19 cellular contexts compared by ENCODE assay signal in genomic region chr10:78412605-78413004, GRCh38.
DNase-seq lines count a peak whose midpoint lies in the region; ATAC-seq, FAIRE-seq and TF ChIP-seq lines count a peak whose summit lies in the region.
"Had no signal": no experiment of that assay in that cellular context is flagged by ENCODE, and none has a peak within 500 bp of the region (broad histone marks: within the 10 kb centered on the region; RNA-seq: fewer than 3 reads in every experiment).

No MANE protein-coding gene starts in this region.

- H3K4me1 ChIP-seq in HEK293 (ENCODE audit: control insufficient read depth, insufficient read depth, low read length) (no peaks in the 10 kb centered on the region), H1 (replicated peaks in 1 of 4; ENCODE audit: control insufficient read depth in 3 of 4, insufficient read depth in 4 of 4, low read length in 3 of 4) (peaks cover under 1 to 10% (median 4%) of the 10 kb centered on the region in 4 experiments; a peak in 6 of 7 replicates), neural progenitor cell (peaks cover 4% of the 10 kb centered on the region), stomach (peaks cover 10 to 23% (median 18%) of the 10 kb centered on the region in 4 donors)
- H3K4me1 ChIP-seq: A549, HAP-1 had no signal

- H3K4me3 ChIP-seq in HEK293 (ENCODE audit: low read depth, low read length): no peak overlapping the region
- H3K4me3 ChIP-seq in H1 (ENCODE audit: extremely low read depth in 1 of 4, insufficient read depth in 2 of 4, low read depth in 3 of 4, low read length in 4 of 4): no peak overlapping the region
- no peak overlapping the region for H3K4me3 ChIP-seq in neural progenitor cell
- H3K4me3 ChIP-seq in stomach: no peak overlapping the region
- H3K4me3 ChIP-seq: A549, HAP-1 had no signal

- ATAC-seq in GM18868 (IDR thresholded peaks at IDR 0.05; ENCODE audit: unreplicated experiment) (no peak), HG03039 (IDR thresholded peaks at IDR 0.05; ENCODE audit: unreplicated experiment) (no peak)
- ATAC-seq: A549, Panc1 had no signal

- POLR2A ChIA-PET in HEK293 (lab: Yijun Ruan, JAX) (no interaction called here), H1 (lab: Charles Lee; ENCODE audit: partially characterized antibody) (interaction anchor here (0.9 kb wide), 1 partner anchor 8 kb away, joined by 3 read pairs; no protein-coding TSS in a partner anchor)

- H2BK12ac ChIP-seq in H1 (ENCODE audit: low read depth, low read length): peak overlapping the region; percentile 82; the same call in 1 of the 2 replicates

- H2BK15ac ChIP-seq in H1 (ENCODE audit: low read length): no peak overlapping the region; the same call in 1 of the 2 replicates

- H3K79me2 ChIP-seq in H1 (ENCODE audit: control insufficient read depth in 1 of 2, insufficient read depth in 2 of 2, low read length in 2 of 2) (no peaks in the 10 kb centered on the region), neural progenitor cell (ENCODE audit: low read depth) (no peaks in the 10 kb centered on the region)

- H3K23me2 ChIP-seq in H1 (ENCODE audit: low read depth, low read length): no peaks in the 10 kb centered on the region; the same call in 1 of the 2 replicates

- no peaks in the 10 kb centered on the region for H3K9me3 ChIP-seq in HEK293 (ENCODE audit: control insufficient read depth, insufficient read depth, low read depth, low read length)
- H3K9me3 ChIP-seq in H1 (ENCODE audit: insufficient read depth in 2 of 2, low read depth in 1 of 2, low read length in 1 of 2): no peaks in the 10 kb centered on the region
- no peaks in the 10 kb centered on the region for H3K9me3 ChIP-seq in neural progenitor cell (ENCODE audit: low read depth)
- H3K9me3 ChIP-seq in stomach: no peaks in the 10 kb centered on the region
- H3K9me3 ChIP-seq: A549, HAP-1 had no signal

- H3K27me3 ChIP-seq in H1 (replicated peaks in 1 of 4; ENCODE audit: control insufficient read depth in 3 of 4, extremely low read depth in 1 of 4, insufficient read depth in 3 of 4, low read length in 3 of 4) (no peaks in the 10 kb centered on the region), neural progenitor cell (no peaks in the 10 kb centered on the region), stomach (no peaks in the 10 kb centered on the region)

- H3K27me3 Mint-ChIP-seq in neural progenitor cell (ENCODE audit: insufficient read depth, low read depth): peaks cover 11% of the 10 kb centered on the region

- no peak overlapping the region for H3K4ac ChIP-seq in H1 (replicated peaks; ENCODE audit: insufficient read length, low read depth, low read length)

- no peak for TF ChIP-seq RAD21 in H1 (IDR thresholded peaks at IDR 0.05 in 1 of 2, conservative IDR thresholded peaks at IDR 0.05 in 1 of 2; ENCODE audit: low read depth in 2 of 2, low read length in 2 of 2)

- H3K27ac Mint-ChIP-seq in neural progenitor cell: peak overlapping the region; percentile 59
- H3K27ac Mint-ChIP-seq: B cell had no signal

- H3K79me1 ChIP-seq in H1 (ENCODE audit: low read depth, low read length): no peaks in the 10 kb centered on the region

- TF ChIP-seq EP300 in H1 (IDR thresholded peaks at IDR 0.05; ENCODE audit: borderline replicate concordance in 1 of 2, low read depth in 2 of 2, low read length in 2 of 2): no peak
- no peak for TF ChIP-seq EP300 in stomach (IDR thresholded peaks at IDR 0.05)

- H2BK20ac ChIP-seq in H1 (ENCODE audit: low read length): peak overlapping the region; percentile 8; the same call in 1 of the 2 replicates

- no peak overlapping the region for H3K18ac ChIP-seq in H1 (ENCODE audit: extremely low read depth, low read length)

- H4K20me1 ChIP-seq in H1 (replicated peaks in 1 of 2; ENCODE audit: control insufficient read depth in 1 of 2, insufficient read depth in 2 of 2, low read length in 2 of 2) (no peaks in the 10 kb centered on the region), neural progenitor cell (ENCODE audit: low read depth) (no peaks in the 10 kb centered on the region)

- H4K5ac ChIP-seq in H1 (ENCODE audit: insufficient read length, low read depth, low read length): no peak overlapping the region

- CTCF ChIA-PET in HEK293 (lab: Yijun Ruan, JAX) (interaction anchor here (0.6 to 1.2 kb wide), 5 partner anchors 10 to 737 kb away, joined by 3 to 4 read pairs (median 3); no protein-coding TSS in a partner anchor), H1 (lab: Charles Lee; ENCODE audit: partially characterized antibody) (interaction anchor here (0.6 to 1.8 kb wide), 8 partner anchors 11 to 247 kb away, joined by 3 to 6 read pairs (median 4); no protein-coding TSS in a partner anchor)

- peaks cover 2% of the 10 kb centered on the region for H3F3A ChIP-seq in neural progenitor cell (ENCODE audit: low read depth)

- H3K4me3 Mint-ChIP-seq in neural progenitor cell: no peak overlapping the region
- H3K4me3 Mint-ChIP-seq: B cell had no signal

- H3K4me1 Mint-ChIP-seq in neural progenitor cell: peaks cover 37% of the 10 kb centered on the region
- H3K4me1 Mint-ChIP-seq: B cell had no signal

- H2BK120ac ChIP-seq in H1 (replicated peaks; ENCODE audit: low read depth, low read length): no peak overlapping the region

- DNase-seq in H1 (ENCODE audit: low read depth in 1 of 2, low spot score in 2 of 2) (no peak), neural progenitor cell (ENCODE audit: low spot score) (no peak), stomach (peak; percentile 14), cerebellar cortex (ENCODE audit: low spot score) (no peak)
- DNase-seq: NCI-H1092 treated with DMSO at 0.1 percent for 48 hours, NCI-H1436 treated with DMSO at 0.1 percent for 48 hours, NCI-H1930, NCI-H2227 treated with DMSO at 0.1 percent for 48 hours, NCI-H510A, NCI-H748 treated with DMSO at 0.1 percent for 48 hours, SIG-M5 had no signal

- no peak overlapping the region for H3K14ac ChIP-seq in H1 (ENCODE audit: insufficient read length)

- WGBS in H1 (ENCODE audit: extremely low coverage in 1 of 2, insufficient coverage in 1 of 2, insufficient read length in 1 of 2, insufficient replicate concordance in 2 of 2, low coverage in 1 of 2, low lambda C conversion rate in 2 of 2, missing lambda C conversion rate in 1 of 2), 2 experiments: 87% methylated on average over 4 of the region's 4 CpGs; no CpG with 5 or more reads in 1 of the 2 experiments
- WGBS in stomach, 5 donors: 71 to 84% (median 82%) methylated on average over 4 of the region's 4 CpGs

- H2AFZ ChIP-seq in H1 (ENCODE audit: low read length) (no peak overlapping the region), neural progenitor cell (replicated peaks) (no peak overlapping the region)

- intact Hi-C loops in stomach (cut with DNase I; ENCODE audit: low total_unique reads): no loop called here

- H3K4me2 ChIP-seq in H1 (ENCODE audit: insufficient read depth in 1 of 2, low read depth in 2 of 2, low read length in 2 of 2) (no peak overlapping the region), neural progenitor cell (no peak overlapping the region)
- H3K4me2 ChIP-seq: A549, KMS-11 had no signal

- no peak overlapping the region for H3K23ac ChIP-seq in H1 (ENCODE audit: insufficient read length)

- TF ChIP-seq CTCF in HEK293 (tag by site-specific recombination; IDR thresholded peaks at IDR 0.05) (no peak), H1 (IDR thresholded peaks at IDR 0.05; ENCODE audit: control extremely low read depth in 1 of 3, insufficient read depth in 1 of 3, low read depth in 1 of 3, low read length in 3 of 3) (no peak), neural progenitor cell (IDR thresholded peaks at IDR 0.05) (no peak), stomach (IDR thresholded peaks at IDR 0.05) (no peak)

- peaks cover 2% of the 10 kb centered on the region for H3K9me3 Mint-ChIP-seq in neural progenitor cell

- no peak for FAIRE-seq in H1 (lab: Jason Lieb, UNC)
- FAIRE-seq: A549 had no signal

- H3K27ac ChIP-seq in HEK293 (ENCODE audit: extremely low read depth, low read depth, low read length) (no peak overlapping the region), H1 (ENCODE audit: low read depth, low read length) (no peak overlapping the region), neural progenitor cell (no peak overlapping the region), stomach (no peak overlapping the region)
- H3K27ac ChIP-seq: A549, KMS-11 had no signal

- H4K91ac ChIP-seq in H1 (replicated peaks; ENCODE audit: insufficient read length, low read length): no peak overlapping the region

- H3K9ac ChIP-seq in H1 (replicated peaks in 1 of 4; ENCODE audit: extremely low read depth in 1 of 4, low read depth in 3 of 4, low read length in 3 of 4) (no peak overlapping the region), neural progenitor cell (no peak overlapping the region)
- H3K9ac ChIP-seq: KMS-11 had no signal

- H2BK5ac ChIP-seq in H1 (ENCODE audit: low read depth, low read length): no peak overlapping the region

- TF ChIP-seq POLR2A in H1 (IDR thresholded peaks at IDR 0.05; ENCODE audit: control extremely low read depth in 1 of 2, low read depth in 2 of 2, low read length in 2 of 2): no peak
- no peak for TF ChIP-seq POLR2A in stomach (IDR thresholded peaks at IDR 0.05)

- no peak overlapping the region for H4K8ac ChIP-seq in H1 (ENCODE audit: extremely low read depth, insufficient read depth, low read length)

- H3K36me3 ChIP-seq in HEK293 (ENCODE audit: control insufficient read depth in 2 of 2, insufficient read depth in 1 of 2, low read length in 2 of 2) (no peaks in the 10 kb centered on the region), H1 (ENCODE audit: control insufficient read depth in 2 of 4, insufficient read depth in 4 of 4, low read length in 3 of 4) (no peaks in the 10 kb centered on the region), neural progenitor cell (no peaks in the 10 kb centered on the region), stomach (no peaks in the 10 kb centered on the region)
- H3K36me3 ChIP-seq: HAP-1 had no signal

- no peaks in the 10 kb centered on the region for H3K36me3 Mint-ChIP-seq in neural progenitor cell

- no peak overlapping the region for H3K56ac ChIP-seq in H1 (replicated peaks; ENCODE audit: insufficient read length, low read depth, low read length)

- H2AK5ac ChIP-seq in H1 (ENCODE audit: low read depth, low read length): no peak overlapping the region

TF ChIP-seq in HEK293, 187 proteins besides CTCF, POLR2A, EP300 and RAD21:
- TF ChIP-seq ZBTB7A (tag by site-specific recombination; IDR thresholded peaks at IDR 0.05; ENCODE audit: low read depth): no peak
- TF ChIP-seq ZNF768 (tag by site-specific recombination; IDR thresholded peaks at IDR 0.05): 0 out of 2 replicates have a peak, but pooled peaks have one; percentile 8

TF ChIP-seq in H1, 55 proteins besides CTCF, POLR2A, EP300 and RAD21 (continues in another document):
- TF ChIP-seq TAF1 (IDR thresholded peaks at IDR 0.05; ENCODE audit: low read depth, low read length) (no peak), CHD1 (IDR thresholded peaks at IDR 0.05; ENCODE audit: low read depth, low read length) (no peak), YY1 (IDR thresholded peaks at IDR 0.05; ENCODE audit: low read depth, low read length) (no peak)
